In genomic region chr10:62650411-62650810, GRCh38 we compare ENCODE assay signal across 11 cellular contexts.
"Had no signal": no experiment of that assay in that cellular context is flagged by ENCODE, and none has a peak within 500 bp of the region (broad histone marks: within the 10 kb centered on the region; RNA-seq: fewer than 3 reads in every experiment).

No MANE protein-coding gene starts in this region.

- H3K27me3 ChIP-seq: gastrocnemius medialis, heart right ventricle had no signal

- H3K27ac ChIP-seq: gastrocnemius medialis, heart right ventricle, skin epidermis, VCaP had no signal

- H3K4me3 ChIP-seq: gastrocnemius medialis, heart right ventricle, skin epidermis had no signal

- DNase-seq: activated naive CD8-positive, alpha-beta T cell treated with anti-CD3 and anti-CD28 coated beads, Interleukin-2, amount 10 ng/mL, durations not matched to agents 7 days and 5 days; dermis blood vessel endothelial cell; effector memory CD8-positive, alpha-beta T cell; gastrocnemius medialis; heart right ventricle; left colon; naive B cell; stimulated activated CD4-positive, alpha-beta T cell treated with anti-CD3 and anti-CD28 coated beads, Interleukin-4, amount 100 ng/mL, for 4 hours; stimulated activated CD8-positive, alpha-beta memory T cell treated with anti-CD3 and anti-CD28 coated beads, Interleukin-4, amount 100 ng/mL, for 48 hours had no signal

- H3K4me1 ChIP-seq: gastrocnemius medialis had no signal

- H3K9me3 ChIP-seq: gastrocnemius medialis, heart right ventricle had no signal

- H3K36me3 ChIP-seq: gastrocnemius medialis, heart right ventricle had no signal
